Comparison of ENCODE assay signal across 7 cellular contexts in the genomic region with DNA sequence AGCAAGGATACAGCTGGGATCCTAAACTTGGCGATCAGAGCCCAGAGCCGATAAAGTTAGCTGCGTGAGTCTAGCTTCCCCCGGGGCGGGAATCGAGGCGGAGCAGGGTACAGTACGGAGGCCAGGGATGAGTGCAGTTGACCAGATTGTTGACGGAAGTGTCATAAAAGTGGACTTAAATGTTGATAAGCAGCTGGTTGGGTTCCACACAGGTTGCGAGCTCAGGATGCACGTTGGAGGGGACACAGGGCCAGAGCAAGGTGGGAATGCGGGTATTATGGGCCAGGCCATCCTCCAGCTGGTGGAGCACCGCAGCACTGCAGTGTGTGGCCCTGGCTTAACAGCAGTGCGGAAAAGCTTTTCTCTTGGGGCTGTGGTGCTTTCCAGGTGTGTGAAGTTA.
DNase-seq lines count a peak whose midpoint lies in the region; ATAC-seq, FAIRE-seq and TF ChIP-seq lines count a peak whose summit lies in the region.
"Not testable (repeated sequence)": the region's sequence is repeated elsewhere in the genome, so short reads cannot be mapped to it uniquely, and the experiment has no call there.

No MANE protein-coding gene starts in this region.

- not testable (repeated sequence) for TF ChIP-seq CTCF in colonic mucosa (IDR thresholded peaks at IDR 0.05); pancreas (IDR thresholded peaks at IDR 0.05)

- H3K9me3 ChIP-seq in MG63; colonic mucosa; iPS-15b (ENCODE audit: control insufficient read depth, insufficient read depth, low read length); pancreas: not testable (repeated sequence)

- peak overlapping the region; percentile 80 for H3K27ac ChIP-seq in colonic mucosa
- peak overlapping the region in 2 of 4 donors; percentile 61 to 78 for H3K27ac ChIP-seq in pancreas

- not testable (repeated sequence) for H3K36me3 Mint-ChIP-seq in activated CD4-positive, alpha-beta T cell treated with anti-CD3 and anti-CD28 coated beads, Interleukin-2, amount 10 ng/mL, durations not matched to agents 24 days and 14 days (ENCODE audit: low read depth)

- not testable (repeated sequence) for H3K4me1 Mint-ChIP-seq in activated CD4-positive, alpha-beta T cell treated with anti-CD3 and anti-CD28 coated beads, Interleukin-2, amount 10 ng/mL, durations not matched to agents 24 days and 14 days

- intact Hi-C loops in activated CD4-positive, alpha-beta T cell treated with anti-CD3 and anti-CD28 coated beads, Interleukin-2, amount 10 ng/mL, durations not matched to agents 24 days and 14 days (cut with micrococcal nuclease); colonic mucosa (cut with DNase I); pancreas (cut with DNase I): not testable (repeated sequence)

- H3K4me3 ChIP-seq in MG63, result not testable (repeated sequence)
- H3K4me3 ChIP-seq in colonic mucosa (peak overlapping the region; percentile 56), iPS-15b (ENCODE audit: low read depth, low read length) (peak overlapping the region; percentile 75), pancreas (peak overlapping the region in 2 of 4 donors; percentile 60 to 63)

- H3K27me3 ChIP-seq in MG63; colonic mucosa; iPS-15b (ENCODE audit: control insufficient read depth, insufficient read depth, low read length); pancreas: not testable (repeated sequence)

- ATAC-seq in GM18520 (IDR thresholded peaks at IDR 0.05; ENCODE audit: unreplicated experiment) (peak; percentile 19), HG02623 (IDR thresholded peaks at IDR 0.05; ENCODE audit: unreplicated experiment) (peak; percentile 24), pancreas (peak in 3 of 4 donors; percentile 28 to 72 (median 53))

- peaks cover 10% of the 10 kb centered on the region for H3K27me3 Mint-ChIP-seq in activated CD4-positive, alpha-beta T cell treated with anti-CD3 and anti-CD28 coated beads, Interleukin-2, amount 10 ng/mL, durations not matched to agents 24 days and 14 days

- 0 to 1% methylated on average over 11 to 12 of the region's 14 CpGs for WGBS in pancreas, 2 donors

- not testable (repeated sequence) for H3K36me3 ChIP-seq in MG63; colonic mucosa; iPS-15b (ENCODE audit: control insufficient read depth, insufficient read depth, low read length); pancreas

- peak; percentile 16 for DNase-seq in MG63
- peak; percentile 67 for DNase-seq in activated CD4-positive, alpha-beta T cell treated with anti-CD3 and anti-CD28 coated beads, Interleukin-2, amount 10 ng/mL, durations not matched to agents 24 days and 14 days
- not testable (repeated sequence) for DNase-seq in colonic mucosa
- peak in 4 of 6 donors; percentile 7 to 61 (median 35) for DNase-seq in pancreas

- H3K9ac ChIP-seq in colonic mucosa (ENCODE audit: low read depth in 2 of 2, low read length in 2 of 2) (peak overlapping the region in 1 of 2 donors; percentile 43), iPS-15b (ENCODE audit: low read depth, low read length) (peak overlapping the region; percentile 73)

- not testable (repeated sequence) for H3K4me1 ChIP-seq in colonic mucosa; iPS-15b (ENCODE audit: control insufficient read depth, insufficient read depth, low read length); pancreas

- FAIRE-seq in pancreas (lab: Jason Lieb, UNC), result not testable (repeated sequence)

- H3K9me3 Mint-ChIP-seq in activated CD4-positive, alpha-beta T cell treated with anti-CD3 and anti-CD28 coated beads, Interleukin-2, amount 10 ng/mL, durations not matched to agents 24 days and 14 days, result not testable (repeated sequence)

- H3K27ac Mint-ChIP-seq in activated CD4-positive, alpha-beta T cell treated with anti-CD3 and anti-CD28 coated beads, Interleukin-2, amount 10 ng/mL, durations not matched to agents 24 days and 14 days, result not testable (repeated sequence)

- H3K4me3 Mint-ChIP-seq in activated CD4-positive, alpha-beta T cell treated with anti-CD3 and anti-CD28 coated beads, Interleukin-2, amount 10 ng/mL, durations not matched to agents 24 days and 14 days, result not testable (repeated sequence)
